Comparison of ENCODE assay signal across 10 cellular contexts in genomic region chr5:149002053-149002452, GRCh38.
DNase-seq lines count a peak whose midpoint lies in the region; ATAC-seq, FAIRE-seq and TF ChIP-seq lines count a peak whose summit lies in the region.
"Had no signal": no experiment of that assay in that cellular context is flagged by ENCODE, and none has a peak within 500 bp of the region (broad histone marks: within the 10 kb centered on the region; RNA-seq: fewer than 3 reads in every experiment).

No MANE protein-coding gene starts in this region.

- H4K20me1 ChIP-seq in osteoblast (ENCODE audit: insufficient read depth, low read length): no peaks in the 10 kb centered on the region

- TF ChIP-seq CTCF in osteoblast (IDR thresholded peaks at IDR 0.05; ENCODE audit: extremely low read depth, low read depth, low read length) (no peak), Peyer's patch (IDR thresholded peaks at IDR 0.05) (no peak)

- H3K4me3 ChIP-seq in osteoblast (ENCODE audit: insufficient read depth, low read length) (no peak overlapping the region), Peyer's patch (no peak overlapping the region)
- H3K4me3 ChIP-seq: SK-N-MC had no signal

- peak overlapping the region; percentile 68 for H3K4me2 ChIP-seq in osteoblast (ENCODE audit: insufficient read depth, low read length)

- H3K36me3 ChIP-seq in osteoblast (ENCODE audit: insufficient read depth, low read length): no peaks in the 10 kb centered on the region
- no peaks in the 10 kb centered on the region for H3K36me3 ChIP-seq in Peyer's patch

- ATAC-seq in HG03108 (IDR thresholded peaks at IDR 0.05; ENCODE audit: unreplicated experiment) (no peak), esophagus mucosa (no peak)
- ATAC-seq: activated naive CD4-positive, alpha-beta T cell treated with anti-CD3 and anti-CD28 coated beads, Interleukin-2, amount 50 U/mL, for 72 hours had no signal

- H3K27ac ChIP-seq in osteoblast (ENCODE audit: low read depth, low read length) (peak overlapping the region; percentile 73), Peyer's patch (no peak overlapping the region)
- H3K27ac ChIP-seq: SK-N-MC had no signal

- TF ChIP-seq POLR2A in Peyer's patch (IDR thresholded peaks at IDR 0.05): no peak

- H3K4me1 ChIP-seq in osteoblast (ENCODE audit: insufficient read depth, low read length): peaks cover 33% of the 10 kb centered on the region
- H3K4me1 ChIP-seq in Peyer's patch: no peaks in the 10 kb centered on the region

- no peak overlapping the region for H2AFZ ChIP-seq in osteoblast (ENCODE audit: low read length)

- H3K27me3 ChIP-seq in osteoblast (ENCODE audit: insufficient read depth, low read length) (no peaks in the 10 kb centered on the region), Peyer's patch (no peaks in the 10 kb centered on the region)

- H3K9me3 ChIP-seq in osteoblast (ENCODE audit: low read depth, low read length): no peaks in the 10 kb centered on the region
- H3K9me3 ChIP-seq in Peyer's patch: no peaks in the 10 kb centered on the region

- peak; percentile 99 for FAIRE-seq in RCC 7860 (lab: Jason Lieb, UNC)

- no peaks in the 10 kb centered on the region for H3K79me2 ChIP-seq in osteoblast (ENCODE audit: insufficient read depth, low read length)

- peak; percentile 100 for DNase-seq in EH (ENCODE audit: low read depth)
- DNase-seq in RCC 7860 (ENCODE audit: low spot score): peak; percentile 100
- DNase-seq in fibroblast of peridontal ligament (ENCODE audit: extremely low read depth): peak; percentile 99
- DNase-seq in osteoblast (ENCODE audit: insufficient read length, low spot score, missing footprints): peak; percentile 91
- DNase-seq in Peyer's patch: no peak
- DNase-seq in D341Med (ENCODE audit: low spot score): no peak

Comparison
In these comparisons a context has a peak if more than half of its experiments do, and no peak if none do; other contexts are left out.
1. DNase-seq: peak in EH (single experiment), RCC 7860 (single experiment), fibroblast of peridontal ligament (single experiment) and osteoblast (single experiment); none in Peyer's patch (0 of 3) and D341Med (single experiment).